ENCODE assay signal across 1 cellular context in genomic region chr19:50725218-50725931, GRCh38.
A peak's percentile ranks its signal among the peaks of the same experiment; 100 is the strongest.
TF ChIP-seq lines count a peak whose summit lies in the region.

No MANE protein-coding gene starts in this region.

TF ChIP-seq in HEK293, 187 proteins besides CTCF, POLR2A, EP300 and RAD21 (continued from another document and continues in another):
- TF ChIP-seq PRDM2 (tag by site-specific recombination; IDR thresholded peaks at IDR 0.05; ENCODE audit: borderline replicate concordance) (no peak), YY1 (tag by site-specific recombination; IDR thresholded peaks at IDR 0.05) (0 out of 2 replicates have a peak, but pooled peaks have one; percentile 16), ZNF398 (tag by site-specific recombination; IDR thresholded peaks at IDR 0.05) (peak; percentile 21), ZNF670 (tag by site-specific recombination; IDR thresholded peaks at IDR 0.05; ENCODE audit: low read depth) (no peak), ZNF175 (tag by site-specific recombination; IDR thresholded peaks at IDR 0.05) (no peak), ZNF174 (tag by site-specific recombination; IDR thresholded peaks at IDR 0.05) (no peak), IKZF3 (tag by site-specific recombination; IDR thresholded peaks at IDR 0.05) (no peak), OVOL3 (tag by site-specific recombination; IDR thresholded peaks at IDR 0.05) (no peak), ZNF513 (tag by site-specific recombination; IDR thresholded peaks at IDR 0.05) (no peak), ZNF350 (tag by site-specific recombination; IDR thresholded peaks at IDR 0.05) (no peak), ZNF140 (tag by site-specific recombination; IDR thresholded peaks at IDR 0.05) (no peak), ZSCAN30 (tag by site-specific recombination; IDR thresholded peaks at IDR 0.05) (peak; percentile 65; the same call in 1 of the 2 replicates), ZSCAN4 (tag by site-specific recombination; IDR thresholded peaks at IDR 0.05) (peak; percentile 35; the same call in 1 of the 2 replicates), KLF9 (tag by site-specific recombination; IDR thresholded peaks at IDR 0.05; ENCODE audit: low read depth) (no peak), ZNF626 (tag by site-specific recombination; IDR thresholded peaks at IDR 0.05) (no peak), ZNF155 (tag by site-specific recombination; IDR thresholded peaks at IDR 0.05) (no peak), KLF10 (tag by site-specific recombination; IDR thresholded peaks at IDR 0.05) (no peak), ZNF555 (tag by site-specific recombination; conservative IDR thresholded peaks at IDR 0.05) (no peak), INSM2 (tag by site-specific recombination; IDR thresholded peaks at IDR 0.05) (peak; percentile 25; the same call in 1 of the 2 replicates), RBAK (tag by site-specific recombination; IDR thresholded peaks at IDR 0.05) (no peak), REPIN1 (tag by site-specific recombination; IDR thresholded peaks at IDR 0.05; ENCODE audit: low read depth) (no peak), ZNF549 (tag by site-specific recombination; IDR thresholded peaks at IDR 0.05) (no peak), ZNF10 (tag by site-specific recombination; IDR thresholded peaks at IDR 0.05) (no peak), ZBTB17 (tag by site-specific recombination; IDR thresholded peaks at IDR 0.05) (peak; percentile 78), ZNF600 (tag by site-specific recombination; IDR thresholded peaks at IDR 0.05) (peak; percentile 26; the same call in 1 of the 2 replicates), ZNF157 (tag by site-specific recombination; IDR thresholded peaks at IDR 0.05) (no peak), ZBTB21 (tag by site-specific recombination; IDR thresholded peaks at IDR 0.05) (no peak), TCF7L2 (IDR thresholded peaks at IDR 0.05; ENCODE audit: borderline replicate concordance, low read depth, low read length) (no peak), BCL6B (tag by site-specific recombination; IDR thresholded peaks at IDR 0.05) (no peak), ZNF785 (tag by site-specific recombination; IDR thresholded peaks at IDR 0.05) (peak; percentile 67; the same call in 1 of the 2 replicates), ZNF629 (tag by site-specific recombination; IDR thresholded peaks at IDR 0.05) (no peak), ZNF184 (tag by site-specific recombination; IDR thresholded peaks at IDR 0.05) (no peak), ZSCAN16 (tag by site-specific recombination; IDR thresholded peaks at IDR 0.05) (peak; percentile 25; the same call in 1 of the 2 replicates), ZBTB1 (tag by site-specific recombination; IDR thresholded peaks at IDR 0.05) (no peak), ZNF214 (tag by site-specific recombination; IDR thresholded peaks at IDR 0.05; ENCODE audit: borderline replicate concordance) (no peak), ZNF660 (tag by site-specific recombination; IDR thresholded peaks at IDR 0.05) (peak; percentile 78; the same call in 1 of the 2 replicates), ZNF791 (tag by site-specific recombination; IDR thresholded peaks at IDR 0.05) (no peak), ZNF24 (tag by site-specific recombination; IDR thresholded peaks at IDR 0.05) (no peak; the same call in 1 of the 2 replicates), ZNF548 (tag by site-specific recombination; IDR thresholded peaks at IDR 0.05) (no peak), ZNF37A (tag by site-specific recombination; IDR thresholded peaks at IDR 0.05) (no peak), GLIS1 (tag by site-specific recombination; IDR thresholded peaks at IDR 0.05) (no peak), ZEB2 (tag by site-specific recombination; IDR thresholded peaks at IDR 0.05) (no peak), ZNF639 (tag by site-specific recombination; IDR thresholded peaks at IDR 0.05) (no peak), ZBTB49 (tag by site-specific recombination; IDR thresholded peaks at IDR 0.05; ENCODE audit: low read depth) (no peak), ZNF76 (tag by site-specific recombination; IDR thresholded peaks at IDR 0.05; ENCODE audit: borderline replicate concordance, low read depth) (no peak; the same call in 1 of the 2 replicates), ZNF133 (tag by site-specific recombination; IDR thresholded peaks at IDR 0.05) (no peak; the same call in 1 of the 2 replicates), ZNF26 (tag by site-specific recombination; IDR thresholded peaks at IDR 0.05) (no peak)
